ENCODE assay signal across 8 cellular contexts in genomic region chr22:50530857-50531545, GRCh38. TPM values are rescaled to one million over a fixed set of nuclear protein-coding genes. Genes with fewer than 3 reads are reported as not detected.
DNase-seq lines count a peak whose midpoint lies in the region; ATAC-seq, FAIRE-seq and TF ChIP-seq lines count a peak whose summit lies in the region.

No MANE protein-coding gene starts in this region.

- no peaks in the 10 kb centered on the region for H4K20me1 ChIP-seq in fibroblast of lung (ENCODE audit: control insufficient read depth, extremely low read depth, insufficient read depth, low read length)

- H3K4me3 ChIP-seq in A549, result peak overlapping the region; percentile 64
- peak overlapping the region; percentile 49 for H3K4me3 ChIP-seq in NT2/D1 (ENCODE audit: insufficient read length, low read depth)
- peak overlapping the region; percentile 15 to 61 (median 42) for H3K4me3 ChIP-seq in fibroblast of lung (replicated peaks in 1 of 4; ENCODE audit: control extremely low read depth in 1 of 4, insufficient read depth in 1 of 4, low read depth in 3 of 4, low read length in 4 of 4)
- H3K4me3 ChIP-seq in subcutaneous abdominal adipose tissue (ENCODE audit: low read depth in 1 of 5, low read length in 5 of 5), result peak overlapping the region; percentile 35 to 85 (median 73)
- no peak overlapping the region for H3K4me3 ChIP-seq in SJCRH30

- peak overlapping the region; percentile 92 for H3K4me2 ChIP-seq in A549
- H3K4me2 ChIP-seq in fibroblast of lung (ENCODE audit: extremely low read depth, insufficient read depth, low read length), result peak overlapping the region; percentile 58

- no peak for TF ChIP-seq RAD21 in A549 (conservative IDR thresholded peaks at IDR 0.05 in 1 of 2, IDR thresholded peaks at IDR 0.05 in 1 of 2)

- DNase-seq in A549 (ENCODE audit: low read depth in 1 of 2, low spot score in 1 of 2) (peak; percentile 60 to 91), GM19239 (ENCODE audit: insufficient read length, low spot score) (no peak), NT2/D1 (ENCODE audit: low read depth, low spot score) (no peak), fibroblast of lung (ENCODE audit: low read depth in 2 of 2) (peak; percentile 75 to 86), neural crest cell (ENCODE audit: low read depth, low spot score) (peak; percentile 43), SJCRH30 (no peak)
- DNase-seq in activated T-cell treated with anti-CD3 and anti-CD28 coated beads, Interleukin-2, amount 50 U/mL, for 72 hours, result peak; percentile 89 to 91

- peak overlapping the region; percentile 95 to 98 for H3K27ac ChIP-seq in A549
- peak overlapping the region; percentile 20 for H3K27ac ChIP-seq in fibroblast of lung (ENCODE audit: insufficient read depth, low read length)
- H3K27ac ChIP-seq in subcutaneous abdominal adipose tissue (ENCODE audit: low read depth, low read length), result peak overlapping the region; percentile 95
- no peak overlapping the region for H3K27ac ChIP-seq in SJCRH30

- no peak for TF ChIP-seq EP300 in A549 (IDR thresholded peaks at IDR 0.05)

- no peaks in the 10 kb centered on the region for H3K9me3 ChIP-seq in A549
- H3K9me3 ChIP-seq in NT2/D1 (ENCODE audit: insufficient read depth, low read length), result no peaks in the 10 kb centered on the region
- H3K9me3 ChIP-seq in fibroblast of lung (ENCODE audit: control insufficient read depth, insufficient read depth, low read depth, low read length), result no peaks in the 10 kb centered on the region
- no peaks in the 10 kb centered on the region for H3K9me3 ChIP-seq in subcutaneous abdominal adipose tissue (ENCODE audit: control insufficient read depth in 5 of 5, low read length in 5 of 5)
- H3K9me3 ChIP-seq in SJCRH30 (replicated peaks), result no peaks in the 10 kb centered on the region; the same call in 1 of the 2 replicates

- WGBS in A549 (ENCODE audit: missing lambda C conversion rate), result 0% methylated on average over 2 of the region's 53 CpGs

- H3K4me1 ChIP-seq in A549, result peaks cover 29% of the 10 kb centered on the region
- H3K4me1 ChIP-seq in NT2/D1 (ENCODE audit: insufficient read depth, insufficient read length), result peaks cover 4% of the 10 kb centered on the region
- H3K4me1 ChIP-seq in fibroblast of lung (ENCODE audit: control insufficient read depth, extremely low read depth, insufficient read depth, low read length), result peaks cover 14% of the 10 kb centered on the region
- H3K4me1 ChIP-seq in subcutaneous abdominal adipose tissue (ENCODE audit: control insufficient read depth in 5 of 5, insufficient read depth in 5 of 5, low read length in 5 of 5), result peaks cover 7 to 75% (median 44%) of the 10 kb centered on the region in 5 donors
- peaks cover 2% of the 10 kb centered on the region; the same call in 1 of the 2 replicates for H3K4me1 ChIP-seq in SJCRH30

- ATAC-seq in A549, result peak; percentile 48 to 69
- peak; percentile 51 for ATAC-seq in activated T-cell treated with anti-CD3 and anti-CD28 coated beads, Interleukin-2, amount 50 U/mL, for 72 hours (replicated peaks in 1 of 2)

- CTCF ChIA-PET in A549 (lab: Yijun Ruan, JAX), result interaction anchor here (0.8 kb wide), 1 partner anchor 14 kb away, joined by 3 read pairs; the partner anchor contains the start of gene KLHDC7B

- POLR2A ChIA-PET in A549 (lab: Yijun Ruan, JAX), result interaction anchor here (0.7 to 1.0 kb wide), 2 partner anchors 9 to 32 kb away, joined by 3 to 5 read pairs; partner anchors contain the start of gene SYCE3

- peaks cover 48% of the 10 kb centered on the region for H3K4me1 Mint-ChIP-seq in activated T-cell treated with anti-CD3 and anti-CD28 coated beads, Interleukin-2, amount 50 U/mL, for 72 hours (ENCODE audit: low read depth)
- H3K4me1 Mint-ChIP-seq in neural crest cell, result peaks cover 29% of the 10 kb centered on the region

- no peaks in the 10 kb centered on the region for H3K27me3 Mint-ChIP-seq in activated T-cell treated with anti-CD3 and anti-CD28 coated beads, Interleukin-2, amount 50 U/mL, for 72 hours (ENCODE audit: low read depth)
- peaks cover 76% of the 10 kb centered on the region for H3K27me3 Mint-ChIP-seq in neural crest cell (ENCODE audit: low read depth)

- H3K36me3 Mint-ChIP-seq in activated T-cell treated with anti-CD3 and anti-CD28 coated beads, Interleukin-2, amount 50 U/mL, for 72 hours (ENCODE audit: insufficient read depth in 2 of 2), result peaks cover 9 to 20% of the 10 kb centered on the region in 2 donors
- H3K36me3 Mint-ChIP-seq in neural crest cell (ENCODE audit: low read depth), result peaks cover 3% of the 10 kb centered on the region

- TF ChIP-seq CTCF in A549 (IDR thresholded peaks at IDR 0.05) (no peak), fibroblast of lung (conservative IDR thresholded peaks at IDR 0.05 in 1 of 2, IDR thresholded peaks at IDR 0.05 in 1 of 2; ENCODE audit: low read depth in 1 of 2, low read length in 2 of 2) (no peak), neural crest cell (conservative IDR thresholded peaks at IDR 0.05) (no peak)

- no peak overlapping the region for H2AFZ ChIP-seq in fibroblast of lung (ENCODE audit: low read length)

- H3K4me3 Mint-ChIP-seq in activated T-cell treated with anti-CD3 and anti-CD28 coated beads, Interleukin-2, amount 50 U/mL, for 72 hours, result peak overlapping the region; percentile 96 to 98
- H3K4me3 Mint-ChIP-seq in neural crest cell, result peak overlapping the region; percentile 59

- H3K79me2 ChIP-seq in fibroblast of lung (ENCODE audit: control insufficient read depth, insufficient read depth, low read length), result no peaks in the 10 kb centered on the region

- H3K9ac ChIP-seq in NT2/D1 (ENCODE audit: insufficient read length, low read depth) (peak overlapping the region; percentile 86), fibroblast of lung (ENCODE audit: insufficient read depth, low read length) (peak overlapping the region; percentile 65), subcutaneous abdominal adipose tissue (ENCODE audit: low read length in 5 of 5) (peak overlapping the region; percentile 44 to 96 (median 92))

- peak; percentile 67 for TF ChIP-seq POLR2A in A549 (IDR thresholded peaks at IDR 0.05; ENCODE audit: low read length)

- no peaks in the 10 kb centered on the region for H3K9me3 Mint-ChIP-seq in activated T-cell treated with anti-CD3 and anti-CD28 coated beads, Interleukin-2, amount 50 U/mL, for 72 hours
- H3K9me3 Mint-ChIP-seq in neural crest cell, result no peaks in the 10 kb centered on the region

- FAIRE-seq in A549 (lab: Jason Lieb, UNC), result no peak
- peak; percentile 92 for FAIRE-seq in GM19239 (lab: Jason Lieb, UNC)

- H3K27me3 ChIP-seq in NT2/D1 (ENCODE audit: insufficient read depth, insufficient read length), result no peaks in the 10 kb centered on the region
- peaks cover 11% of the 10 kb centered on the region for H3K27me3 ChIP-seq in fibroblast of lung (ENCODE audit: control insufficient read depth, insufficient read depth, low read length)
- H3K27me3 ChIP-seq in subcutaneous abdominal adipose tissue (ENCODE audit: control insufficient read depth in 5 of 5, insufficient read depth in 4 of 5, low read length in 5 of 5), result no peaks in the 10 kb centered on the region
- peaks cover 9% of the 10 kb centered on the region; the same call in 1 of the 2 replicates for H3K27me3 ChIP-seq in SJCRH30

- H3K36me3 ChIP-seq in NT2/D1 (ENCODE audit: insufficient read depth, insufficient read length, low read length), result no peaks in the 10 kb centered on the region
- H3K36me3 ChIP-seq in fibroblast of lung (ENCODE audit: control insufficient read depth, insufficient read depth, low read length), result no peaks in the 10 kb centered on the region
- no peaks in the 10 kb centered on the region for H3K36me3 ChIP-seq in subcutaneous abdominal adipose tissue (ENCODE audit: control insufficient read depth in 5 of 5, insufficient read depth in 5 of 5, low read length in 5 of 5)
- no peaks in the 10 kb centered on the region for H3K36me3 ChIP-seq in SJCRH30

- peak overlapping the region; percentile 95 for H3K27ac Mint-ChIP-seq in activated T-cell treated with anti-CD3 and anti-CD28 coated beads, Interleukin-2, amount 50 U/mL, for 72 hours
- H3K27ac Mint-ChIP-seq in neural crest cell (ENCODE audit: unreplicated experiment), result no peak overlapping the region

RNA-seq across cellular contexts. Expression of gene TYMP, which starts 1.2 kb away (rescaled TPM):
- 4.8 and 5.9 TPM in 2 replicates for polyA plus RNA-seq in A549 (2011; rRNA removed)
- 14.8 and 20.2 TPM in 2 replicates for polyA plus RNA-seq in A549 (2012; cell fraction: cytosol; rRNA removed)
- polyA plus RNA-seq in A549 (2012; cell fraction: nucleus; rRNA removed), result 33.3 and 44.0 TPM in 2 replicates
- 9.0 to 11.0 TPM (median 10.6 TPM) in 3 replicates for polyA plus RNA-seq in A549 (2017; fragmentation: RNase III; extraction: RNeasy Plus Mini Kit Qiagen cat#74134 plus additional on column Dnase treatment)
- 5.7 and 5.9 TPM in 2 replicates for polyA minus RNA-seq in A549 (2011; rRNA and poly(A)+ RNA removed)
- 100 to 1,000 TPM in 1 of 2 donors, 10 to 100 TPM in 1; 71.5 to 101 TPM for total RNA-seq in activated T-cell treated with anti-CD3 and anti-CD28 coated beads, Interleukin-2, amount 50 U/mL, for 72 hours
- total RNA-seq in fibroblast of lung, result 40.1 and 40.8 TPM in 2 replicates
- polyA plus RNA-seq in fibroblast of lung, result 2.3 and 3.7 TPM in 2 replicates
- 5.9 and 8.0 TPM in 2 replicates for polyA plus RNA-seq in fibroblast of lung (2012)
- polyA minus RNA-seq in fibroblast of lung (ENCODE audit: low replicate concordance), result 2.9 and 4.9 TPM in 2 replicates
- total RNA-seq in neural crest cell, result 0.86 and 1.2 TPM in 2 replicates
- total RNA-seq in SJCRH30 (2014; rRNA removed; shearing (Covaris generic)), result 0.51 and 0.63 TPM in 2 replicates

RNA-seq across cellular contexts. Expression of gene SCO2, which starts 5.6 kb away (rescaled TPM):
- polyA plus RNA-seq in A549 (2011; rRNA removed), result 0.37 and 1.9 TPM in 2 replicates
- 2.9 and 4.5 TPM in 2 replicates for polyA plus RNA-seq in A549 (2012; cell fraction: cytosol; rRNA removed)
- polyA plus RNA-seq in A549 (2012; cell fraction: nucleus; rRNA removed), result 3.9 and 5.8 TPM in 2 replicates
- 1.7 to 2.6 TPM (median 2.3 TPM) in 3 replicates for polyA plus RNA-seq in A549 (2017; fragmentation: RNase III; extraction: RNeasy Plus Mini Kit Qiagen cat#74134 plus additional on column Dnase treatment)
- 0.58 TPM in 1 of 2 replicates, not detected in the other for polyA minus RNA-seq in A549 (2011; rRNA and poly(A)+ RNA removed)
- 1 to 10 TPM; 8.3 to 8.5 TPM for total RNA-seq in activated T-cell treated with anti-CD3 and anti-CD28 coated beads, Interleukin-2, amount 50 U/mL, for 72 hours
- total RNA-seq in fibroblast of lung, result 3.1 and 3.6 TPM in 2 replicates
- 0.42 and 0.66 TPM in 2 replicates for polyA plus RNA-seq in fibroblast of lung
- 1.1 and 1.8 TPM in 2 replicates for polyA plus RNA-seq in fibroblast of lung (2012)
- polyA minus RNA-seq in fibroblast of lung (ENCODE audit: low replicate concordance), result 0.96 TPM in 1 of 2 replicates, not detected in the other
- total RNA-seq in neural crest cell, result 2.3 and 4.2 TPM in 2 replicates
- 0.71 and 2.1 TPM in 2 replicates for total RNA-seq in SJCRH30 (2014; rRNA removed; shearing (Covaris generic))

RNA-seq across cellular contexts. Expression of gene KLHDC7B, which starts 14.7 kb away (rescaled TPM):
- polyA plus RNA-seq in A549 (2011; rRNA removed), result 0.09 and 0.15 TPM in 2 replicates
- 0.01 TPM in 2 replicates for polyA plus RNA-seq in A549 (2012; cell fraction: cytosol; rRNA removed)
- polyA plus RNA-seq in A549 (2012; cell fraction: nucleus; rRNA removed), result 0.02 and 0.04 TPM in 2 replicates
- not detected in 3 replicates for polyA plus RNA-seq in A549 (2017; fragmentation: RNase III; extraction: RNeasy Plus Mini Kit Qiagen cat#74134 plus additional on column Dnase treatment)
- polyA minus RNA-seq in A549 (2011; rRNA and poly(A)+ RNA removed), result 0.24 and 0.37 TPM in 2 replicates
- 10 to 100 TPM; 45.5 to 49.1 TPM for total RNA-seq in activated T-cell treated with anti-CD3 and anti-CD28 coated beads, Interleukin-2, amount 50 U/mL, for 72 hours
- 0.17 and 0.51 TPM in 2 replicates for total RNA-seq in fibroblast of lung
- polyA plus RNA-seq in fibroblast of lung, result 0.02 TPM in 1 of 2 replicates, not detected in the other
- 0.02 and 0.05 TPM in 2 replicates for polyA plus RNA-seq in fibroblast of lung (2012)
- not detected in 2 replicates for polyA minus RNA-seq in fibroblast of lung (ENCODE audit: low replicate concordance)
- total RNA-seq in neural crest cell, result 0.05 and 0.07 TPM in 2 replicates
- total RNA-seq in SJCRH30 (2014; rRNA removed; shearing (Covaris generic)), result 0.05 and 0.10 TPM in 2 replicates

RNA-seq across cellular contexts. Expression of gene NCAPH2, which starts 23.0 kb away (rescaled TPM):
- 13.9 and 14.3 TPM in 2 replicates for polyA plus RNA-seq in A549 (2011; rRNA removed)
- 32.0 and 36.0 TPM in 2 replicates for polyA plus RNA-seq in A549 (2012; cell fraction: cytosol; rRNA removed)
- 80.2 and 89.5 TPM in 2 replicates for polyA plus RNA-seq in A549 (2012; cell fraction: nucleus; rRNA removed)
- 27.7 to 29.4 TPM (median 29.1 TPM) in 3 replicates for polyA plus RNA-seq in A549 (2017; fragmentation: RNase III; extraction: RNeasy Plus Mini Kit Qiagen cat#74134 plus additional on column Dnase treatment)
- polyA minus RNA-seq in A549 (2011; rRNA and poly(A)+ RNA removed), result 22.2 and 25.2 TPM in 2 replicates
- 100 to 1,000 TPM; 120 to 141 TPM for total RNA-seq in activated T-cell treated with anti-CD3 and anti-CD28 coated beads, Interleukin-2, amount 50 U/mL, for 72 hours
- 18.3 and 20.0 TPM in 2 replicates for total RNA-seq in fibroblast of lung
- 12.0 and 23.1 TPM in 2 replicates for polyA plus RNA-seq in fibroblast of lung
- polyA plus RNA-seq in fibroblast of lung (2012), result 18.8 and 45.4 TPM in 2 replicates
- 32.4 and 47.7 TPM in 2 replicates for polyA minus RNA-seq in fibroblast of lung (ENCODE audit: low replicate concordance)
- 114 and 116 TPM in 2 replicates for total RNA-seq in neural crest cell
- total RNA-seq in SJCRH30 (2014; rRNA removed; shearing (Covaris generic)), result 87.0 and 94.2 TPM in 2 replicates

RNA-seq across cellular contexts. Expression of gene LMF2, which starts 23.5 kb away (rescaled TPM):
- polyA plus RNA-seq in A549 (2011; rRNA removed) (13.0 and 15.1 TPM in 2 replicates), A549 (2017; fragmentation: RNase III; extraction: RNeasy Plus Mini Kit Qiagen cat#74134 plus additional on column Dnase treatment) (31.8 to 34.2 TPM (median 32.5 TPM) in 3 replicates), fibroblast of lung (25.2 and 25.8 TPM in 2 replicates)
- polyA plus RNA-seq in A549 (2012; cell fraction: cytosol; rRNA removed), result 32.8 and 51.2 TPM in 2 replicates
- 317 and 562 TPM in 2 replicates for polyA plus RNA-seq in A549 (2012; cell fraction: nucleus; rRNA removed)
- polyA minus RNA-seq in A549 (2011; rRNA and poly(A)+ RNA removed), result 11.6 and 15.9 TPM in 2 replicates
- total RNA-seq in activated T-cell treated with anti-CD3 and anti-CD28 coated beads, Interleukin-2, amount 50 U/mL, for 72 hours, result 10 to 100 TPM; 64.8 to 64.9 TPM
- total RNA-seq in fibroblast of lung (25.9 and 37.8 TPM in 2 replicates), neural crest cell (76.6 and 82.9 TPM in 2 replicates)
- 55.5 and 73.7 TPM in 2 replicates for polyA plus RNA-seq in fibroblast of lung (2012)
- polyA minus RNA-seq in fibroblast of lung (ENCODE audit: low replicate concordance), result 55.5 and 70.9 TPM in 2 replicates
- 39.2 and 48.8 TPM in 2 replicates for total RNA-seq in SJCRH30 (2014; rRNA removed; shearing (Covaris generic))

Comparison
In these comparisons a context has a peak if more than half of its experiments do, and no peak if none do; other contexts are left out.
1. DNase-seq: peak in A549 (2 of 2), activated T-cell treated with anti-CD3 and anti-CD28 coated beads, Interleukin-2, amount 50 U/mL, for 72 hours (2 of 2), fibroblast of lung (2 of 2) and neural crest cell (single experiment); none in GM19239 (single experiment), NT2/D1 (single experiment) and SJCRH30 (0 of 2).
2. RNA of gene TYMP, which starts 1.2 kb away (total RNA-seq): 71.5 to 101 TPM in activated T-cell treated with anti-CD3 and anti-CD28 coated beads, Interleukin-2, amount 50 U/mL, for 72 hours and 40.1 to 40.8 TPM in fibroblast of lung; 0.86 to 1.2 TPM in neural crest cell and 0.51 to 0.63 TPM in SJCRH30; every median in the first group is over 10 times any median in the second.
3. RNA of gene KLHDC7B, which starts 14.7 kb away (total RNA-seq): 45.5 to 49.1 TPM in activated T-cell treated with anti-CD3 and anti-CD28 coated beads, Interleukin-2, amount 50 U/mL, for 72 hours; 0.17 to 0.51 TPM in fibroblast of lung, 0.05 to 0.10 TPM in SJCRH30 and 0.05 to 0.07 TPM in neural crest cell; every median in the first group is over 10 times any median in the second.
4. Peak in every context shown above with its lines, with median percentiles within 50 percentile points of each other: H3K9ac ChIP-seq.